ENCODE assay signal across 8 cellular contexts in genomic region chr4:163165217-163166017, GRCh38. TPM values are rescaled to one million over a fixed set of nuclear protein-coding genes. Genes with fewer than 3 reads are reported as not detected.
A peak's percentile ranks its signal among the peaks of the same experiment; 100 is the strongest.
DNase-seq lines count a peak whose midpoint lies in the region; ATAC-seq and TF ChIP-seq lines count a peak whose summit lies in the region.

No MANE protein-coding gene starts in this region.

- H3K27me3 ChIP-seq in Panc1 (ENCODE audit: control insufficient read depth, insufficient read depth, low read length) (no peaks in the 10 kb centered on the region), ovary (no peaks in the 10 kb centered on the region)

- no peak for TF ChIP-seq EP300 in ovary (IDR thresholded peaks at IDR 0.05)

- POLR2A ChIA-PET in Panc1 (lab: Charles Lee), result interaction anchor here (0.6 kb wide), 1 partner anchor 55 kb away, joined by 3 read pairs; no protein-coding TSS in a partner anchor

- H3K4me1 ChIP-seq in Panc1 (ENCODE audit: control insufficient read depth, insufficient read depth, low read length) (no peaks in the 10 kb centered on the region; the same call in 1 of the 2 replicates), ovary (ENCODE audit: insufficient read depth) (peaks cover 3% of the 10 kb centered on the region)

- no TSS peak for BruUV-seq in Panc1 (replicated peaks; lab: Mats Ljungman, UMichigan)

- DNase-seq in Panc1 (ENCODE audit: low read depth, low spot score), result no peak
- no peak for DNase-seq in epithelial cell of proximal tubule (ENCODE audit: low read depth)
- DNase-seq in ovary, result no peak
- no peak for DNase-seq in COR-L47 (lab: John Stamatoyannopoulos, UW)
- DNase-seq in kidney glomerular epithelial cell (lab: John Stamatoyannopoulos, UW), result no peak
- no peak for DNase-seq in DMS153 treated with DMSO at 0.1 percent for 48 hours (lab: John Stamatoyannopoulos, UW; ENCODE audit: unreplicated experiment)
- no peak for DNase-seq in HCEC 1CT

- H3K9me3 ChIP-seq in Panc1 (ENCODE audit: control insufficient read depth, insufficient read depth, low read depth, low read length), result no peaks in the 10 kb centered on the region
- no peaks in the 10 kb centered on the region for H3K9me3 ChIP-seq in ovary

- H3K27ac ChIP-seq in Panc1 (ENCODE audit: low read length) (peak overlapping the region; percentile 83), ovary (no peak overlapping the region)

- 5 to 7% (median 7%) methylated on average over 7 of the region's 7 CpGs for WGBS in ovary, 3 donors

- CTCF ChIA-PET in Panc1 (lab: Charles Lee), result no interaction called here

- H3K4me3 ChIP-seq in Panc1 (ENCODE audit: low read depth in 2 of 2, low read length in 2 of 2) (peak overlapping the region; percentile 81 to 83), epithelial cell of proximal tubule (ENCODE audit: low read depth, low read length) (peak overlapping the region; percentile 89), ovary (peak overlapping the region; percentile 60)

- ATAC-seq in GM19467 (IDR thresholded peaks at IDR 0.05; ENCODE audit: unreplicated experiment) (peak; percentile 0), Panc1 (no peak)

- TF ChIP-seq POLR2A in ovary (IDR thresholded peaks at IDR 0.05), result no peak

- H3K36me3 ChIP-seq in Panc1 (ENCODE audit: control insufficient read depth, insufficient read depth, low read length), result peaks cover 5% of the 10 kb centered on the region
- H3K36me3 ChIP-seq in ovary, result no peaks in the 10 kb centered on the region

- in situ Hi-C loops in Panc1 (cut with HindIII; ENCODE audit: low pct_unique_long_range_greater_than_20kb, low sequenced_read_pairs), result no loop called here

- intact Hi-C loops in Panc1 (cut with micrococcal nuclease; ENCODE audit: unreplicated experiment), result loop anchor here (5.0 kb wide), 1 partner anchor 167 kb away; the partner anchor contains the start of gene NPY1R
- intact Hi-C loops in ovary (cut with DNase I), result no loop called here

- no peak for TF ChIP-seq CTCF in Panc1 (IDR thresholded peaks at IDR 0.05)
- TF ChIP-seq CTCF in epithelial cell of proximal tubule (conservative IDR thresholded peaks at IDR 0.05; ENCODE audit: low read depth, low read length), result no peak
- no peak for TF ChIP-seq CTCF in ovary (IDR thresholded peaks at IDR 0.05)

RNA-seq across cellular contexts. Expression of gene NAF1, which starts 1.3 kb away (rescaled TPM):
- 15.2 TPM for total RNA-seq in Panc1 (2021; ENCODE audit: unreplicated experiment)
- 5.4 TPM for polyA plus RNA-seq in Panc1 (2012; ENCODE audit: insufficient read length)
- 16.6 and 17.6 TPM in 2 replicates for total RNA-seq in epithelial cell of proximal tubule
- total RNA-seq in ovary, result 10 to 100 TPM; 20.8 to 67.1 (median 29.9) TPM
- 10 to 100 TPM in 1 of 2 donors, 1 to 10 TPM in 1; 7.4 to 17.0 TPM for polyA plus RNA-seq in ovary
